In the genomic region with DNA sequence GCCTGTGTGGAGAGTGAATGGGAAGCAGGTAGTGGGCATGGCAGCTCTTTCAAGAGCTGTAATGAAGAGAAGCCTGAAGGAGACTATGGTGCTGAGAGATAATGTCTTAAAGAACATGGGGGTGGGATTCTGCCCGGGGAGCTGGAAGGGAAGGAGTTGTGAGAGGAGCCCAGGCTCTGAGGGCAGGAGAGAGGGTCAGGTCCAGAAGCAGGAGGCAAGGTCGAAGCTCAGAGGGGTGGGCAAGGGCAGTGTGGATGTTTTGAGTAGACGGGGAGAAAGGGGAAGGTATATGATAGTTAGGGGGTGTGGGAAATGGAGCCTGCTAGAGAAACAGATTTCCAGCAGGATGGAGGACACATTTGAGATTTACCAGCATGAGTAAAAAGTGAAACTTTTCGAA, we compare ENCODE assay signal across 15 cellular contexts. TPM values are rescaled to one million over a fixed set of nuclear protein-coding genes. Genes with fewer than 3 reads are reported as not detected.
DNase-seq lines count a peak whose midpoint lies in the region; ATAC-seq, FAIRE-seq and TF ChIP-seq lines count a peak whose summit lies in the region.
"Had no signal": no experiment of that assay in that cellular context is flagged by ENCODE, and none has a peak within 500 bp of the region (broad histone marks: within the 10 kb centered on the region; RNA-seq: fewer than 3 reads in every experiment).

No MANE protein-coding gene starts in this region.

- no peaks in the 10 kb centered on the region for H3K9me3 Mint-ChIP-seq in activated naive CD8-positive, alpha-beta T cell (ENCODE audit: low read depth)
- H3K9me3 Mint-ChIP-seq in activated naive CD8-positive, alpha-beta T cell treated with anti-CD3 and anti-CD28 coated beads for 36 hours = no peaks in the 10 kb centered on the region
- H3K9me3 Mint-ChIP-seq in glutamatergic neuron (ENCODE audit: unreplicated experiment) = peaks cover 26% of the 10 kb centered on the region
- H3K9me3 Mint-ChIP-seq: memory B cell had no signal

- peaks cover 28 to 71% (median 53%) of the 10 kb centered on the region in 6 donors for H3K4me1 ChIP-seq in spleen

- intact Hi-C loops in spleen (cut with DNase I; ENCODE audit: low total_unique reads) = no loop called here

- H3K36me3 ChIP-seq in SU-DHL-6 (ENCODE audit: low read length) = no peaks in the 10 kb centered on the region
- H3K36me3 ChIP-seq in spleen = peaks cover 0 to 47% (median 42%) of the 10 kb centered on the region in 6 donors

- H3F3A ChIP-seq in SU-DHL-6 (ENCODE audit: insufficient read depth) = peaks cover 16% of the 10 kb centered on the region

- ATAC-seq in GM18907 (IDR thresholded peaks at IDR 0.05; ENCODE audit: unreplicated experiment) = no peak

- peak overlapping the region; percentile 86 for H3K4me3 Mint-ChIP-seq in activated naive CD8-positive, alpha-beta T cell
- H3K4me3 Mint-ChIP-seq in activated naive CD8-positive, alpha-beta T cell treated with anti-CD3 and anti-CD28 coated beads for 36 hours = no peak overlapping the region
- peak overlapping the region; percentile 84 for H3K4me3 Mint-ChIP-seq in glutamatergic neuron (ENCODE audit: unreplicated experiment)

- H3K27ac ChIP-seq in SU-DHL-6 (ENCODE audit: low read depth, low read length) (no peak overlapping the region), spleen (peak overlapping the region in 6 of 8 donors; percentile 26 to 98 (median 80))
- H3K27ac ChIP-seq: esophagus muscularis mucosa had no signal

- H3K4me1 Mint-ChIP-seq in activated naive CD8-positive, alpha-beta T cell (ENCODE audit: low read depth) = peaks cover 39% of the 10 kb centered on the region
- H3K4me1 Mint-ChIP-seq in activated naive CD8-positive, alpha-beta T cell treated with anti-CD3 and anti-CD28 coated beads for 36 hours = peaks cover 31% of the 10 kb centered on the region
- H3K4me1 Mint-ChIP-seq in glutamatergic neuron (ENCODE audit: low read depth, unreplicated experiment) = peaks cover 19% of the 10 kb centered on the region

- H3K36me3 Mint-ChIP-seq in activated naive CD8-positive, alpha-beta T cell = no peaks in the 10 kb centered on the region
- H3K36me3 Mint-ChIP-seq in activated naive CD8-positive, alpha-beta T cell treated with anti-CD3 and anti-CD28 coated beads for 36 hours = no peaks in the 10 kb centered on the region
- H3K36me3 Mint-ChIP-seq in glutamatergic neuron (ENCODE audit: unreplicated experiment) = no peaks in the 10 kb centered on the region
- H3K36me3 Mint-ChIP-seq: memory B cell had no signal

- peak overlapping the region; percentile 88 for H3K4me2 ChIP-seq in SU-DHL-6 (ENCODE audit: low read depth, low read length, poor library complexity, severe bottlenecking)

- WGBS in spleen, 5 donors = 63 to 72% (median 70%) methylated on average over 4 of the region's 4 CpGs

- DNase-seq in activated naive CD8-positive, alpha-beta T cell treated with anti-CD3 and anti-CD28 coated beads for 36 hours = no peak
- DNase-seq in glutamatergic neuron = no peak
- DNase-seq in spleen = peak; percentile 52
- no peak for DNase-seq in urothelium cell line (ENCODE audit: low spot score)
- DNase-seq in NCI-H128 (lab: John Stamatoyannopoulos, UW; ENCODE audit: unreplicated experiment) = no peak
- DNase-seq: central memory CD4-positive, alpha-beta T cell; NCI-H226 had no signal

- H3K27ac Mint-ChIP-seq in activated naive CD8-positive, alpha-beta T cell = peak overlapping the region; percentile 7
- no peak overlapping the region for H3K27ac Mint-ChIP-seq in activated naive CD8-positive, alpha-beta T cell treated with anti-CD3 and anti-CD28 coated beads for 36 hours
- peak overlapping the region; percentile 44 for H3K27ac Mint-ChIP-seq in glutamatergic neuron (ENCODE audit: unreplicated experiment)
- H3K27ac Mint-ChIP-seq: memory B cell had no signal

- FAIRE-seq in urothelium cell line (lab: Jason Lieb, UNC) = no peak
- FAIRE-seq: GM18507, H54 had no signal

- no peaks in the 10 kb centered on the region for H3K9me2 ChIP-seq in SU-DHL-6 (replicated peaks; ENCODE audit: insufficient read depth, low read length)

- no peak overlapping the region for H2AFZ ChIP-seq in SU-DHL-6 (ENCODE audit: low read depth, low read length, severe bottlenecking)

- H3K27me3 ChIP-seq in SU-DHL-6 (ENCODE audit: low read length) (no peaks in the 10 kb centered on the region), spleen (replicated peaks in 1 of 7) (no peaks in the 10 kb centered on the region)
- H3K27me3 ChIP-seq: esophagus muscularis mucosa had no signal

- H3K9me3 ChIP-seq in SU-DHL-6 (ENCODE audit: insufficient read depth, low read length) = no peaks in the 10 kb centered on the region
- H3K9me3 ChIP-seq in spleen = no peaks in the 10 kb centered on the region
- H3K9me3 ChIP-seq: esophagus muscularis mucosa had no signal

- H3K27me3 Mint-ChIP-seq in activated naive CD8-positive, alpha-beta T cell = no peaks in the 10 kb centered on the region
- no peaks in the 10 kb centered on the region for H3K27me3 Mint-ChIP-seq in activated naive CD8-positive, alpha-beta T cell treated with anti-CD3 and anti-CD28 coated beads for 36 hours
- peaks cover 13% of the 10 kb centered on the region for H3K27me3 Mint-ChIP-seq in glutamatergic neuron (ENCODE audit: unreplicated experiment)
- H3K27me3 Mint-ChIP-seq: memory B cell had no signal

- no peak for TF ChIP-seq POLR2A in spleen (IDR thresholded peaks at IDR 0.05)

- no peak overlapping the region for H3K9ac ChIP-seq in SU-DHL-6 (ENCODE audit: low read length)

- peaks cover 7% of the 10 kb centered on the region; the same call in 1 of the 2 replicates for H4K20me1 ChIP-seq in SU-DHL-6 (ENCODE audit: low read depth, low read length)

- H3K4me3 ChIP-seq in SU-DHL-6 (ENCODE audit: insufficient read depth, low read length, poor library complexity, severe bottlenecking) (no peak overlapping the region), spleen (peak overlapping the region in 4 of 8 donors; percentile 1 to 96 (median 49))

- TF ChIP-seq CTCF in SU-DHL-6 (IDR thresholded peaks at IDR 0.05; ENCODE audit: insufficient read depth, low read length, poor library complexity, severe bottlenecking) = no peak
- TF ChIP-seq CTCF in glutamatergic neuron (IDR thresholded peaks at IDR 0.05; ENCODE audit: partially characterized antibody, unreplicated experiment) = no peak
- TF ChIP-seq CTCF in spleen (IDR thresholded peaks at IDR 0.05 in 8 of 11, conservative IDR thresholded peaks at IDR 0.05 in 3 of 11) = no peak

- H3K79me2 ChIP-seq in SU-DHL-6 (ENCODE audit: insufficient read depth, low read length) = peaks cover 48% of the 10 kb centered on the region

RNA-seq across cellular contexts. Expression of gene CAPN10, which starts 2.1 kb away (rescaled TPM):
- 10 to 100 TPM; 30.1 to 32.3 TPM for total RNA-seq in activated naive CD8-positive, alpha-beta T cell treated with anti-CD3 and anti-CD28 coated beads for 36 hours
- 67.1 TPM for total RNA-seq in glutamatergic neuron (ENCODE audit: unreplicated experiment)
- 10 to 100 TPM; 43.0 to 82.6 (median 59.4) TPM for total RNA-seq in spleen
- 10 to 100 TPM; 34.7 to 83.1 (median 66.1) TPM for polyA plus RNA-seq in spleen

RNA-seq across cellular contexts. Expression of gene RNPEPL1, which starts 20.4 kb away (rescaled TPM):
- 10 to 100 TPM; 33.8 to 37.2 TPM for total RNA-seq in activated naive CD8-positive, alpha-beta T cell treated with anti-CD3 and anti-CD28 coated beads for 36 hours
- total RNA-seq in glutamatergic neuron (ENCODE audit: unreplicated experiment) (20.9 TPM), spleen (100 to 1,000 TPM in 2 of 7 donors, 10 to 100 TPM in 5; 57.2 to 116 (median 73.0) TPM)
- 100 to 1,000 TPM in 2 of 3 donors, 10 to 100 TPM in 1; 79.8 to 165 (median 107) TPM for polyA plus RNA-seq in spleen

RNA-seq across cellular contexts. Expression of gene DUSP28, which starts 28.5 kb away (rescaled TPM):
- 1 to 10 TPM; 6.7 to 6.9 TPM for total RNA-seq in activated naive CD8-positive, alpha-beta T cell treated with anti-CD3 and anti-CD28 coated beads for 36 hours
- total RNA-seq in glutamatergic neuron (ENCODE audit: unreplicated experiment) = 2.8 TPM
- total RNA-seq in spleen = 10 to 100 TPM in 1 of 7 donors, 1 to 10 TPM in 6; 5.9 to 13.6 (median 7.1) TPM
- polyA plus RNA-seq in spleen = 1 to 10 TPM; 6.5 to 9.0 (median 7.9) TPM

RNA-seq across cellular contexts. Expression of gene ANKMY1, which starts 30.9 kb away (rescaled TPM):
- 10 to 100 TPM; 13.3 to 15.9 TPM for total RNA-seq in activated naive CD8-positive, alpha-beta T cell treated with anti-CD3 and anti-CD28 coated beads for 36 hours
- 9.0 TPM for total RNA-seq in glutamatergic neuron (ENCODE audit: unreplicated experiment)
- total RNA-seq in spleen = 10 to 100 TPM; 26.5 to 45.5 (median 30.1) TPM
- polyA plus RNA-seq in spleen = 10 to 100 TPM in 1 of 3 donors, 1 to 10 TPM in 2; 7.6 to 11.4 (median 8.1) TPM

RNA-seq across cellular contexts. Expression of gene GPR35, which starts 36.6 kb away (rescaled TPM):
- 1 to 10 TPM; 7.6 to 7.8 TPM for total RNA-seq in activated naive CD8-positive, alpha-beta T cell treated with anti-CD3 and anti-CD28 coated beads for 36 hours
- total RNA-seq in glutamatergic neuron (ENCODE audit: unreplicated experiment) (1.5 TPM), spleen (10 to 100 TPM; 10.3 to 25.3 (median 18.7) TPM)
- 10 to 100 TPM in 2 of 3 donors, 1 to 10 TPM in 1; 7.4 to 19.1 (median 17.8) TPM for polyA plus RNA-seq in spleen
- total RNA-seq: G401 had no signal
